ENCODE assay signal across 8 cellular contexts in genomic region chr16:85369741-85370528, GRCh38.
DNase-seq lines count a peak whose midpoint lies in the region; ATAC-seq and TF ChIP-seq lines count a peak whose summit lies in the region.

No MANE protein-coding gene starts in this region.

- H3K4me3 ChIP-seq in astrocyte of the cerebellum (ENCODE audit: low read depth, low read length), result no peak overlapping the region

- peak; percentile 79 for TF ChIP-seq CTCF in GM13977 (IDR thresholded peaks at IDR 0.05; ENCODE audit: extremely low read depth, insufficient read depth, missing control alignments)
- TF ChIP-seq CTCF in astrocyte of the cerebellum (IDR thresholded peaks at IDR 0.05; ENCODE audit: low read depth, low read length, missing control alignments), result peak; percentile 84

- peak; percentile 53 for DNase-seq in ACHN
- peak; percentile 84 for DNase-seq in GM13977 (ENCODE audit: low spot score)
- DNase-seq in T follicular helper cell (ENCODE audit: low read depth), result peak; percentile 29
- no peak for DNase-seq in astrocyte of the cerebellum (ENCODE audit: low read depth)
- DNase-seq in islet precursor cell, result peak; percentile 81
- peak; percentile 60 to 62 for DNase-seq in stimulated activated CD4-positive, alpha-beta T cell treated with anti-CD3 and anti-CD28 coated beads, Interleukin-2, amount 100 ng/mL, for 48 hours
- DNase-seq in NCI-H187 treated with DMSO at 0.1 percent for 48 hours (lab: John Stamatoyannopoulos, UW), result no peak

- in situ Hi-C loops in ACHN (cut with HindIII; ENCODE audit: low pct_ligation_motif_present, low pct_unique_long_range_greater_than_20kb, low sequenced_read_pairs), result no loop called here
- in situ Hi-C loops in GM13977 (cut with MboI; ENCODE audit: low pct_unique_long_range_greater_than_20kb, low sequenced_read_pairs, unreplicated experiment), result no loop called here
- in situ Hi-C loops in astrocyte of the cerebellum (cut with HindIII; ENCODE audit: low sequenced_read_pairs), result loop anchor here (5.0 kb wide), 2 partner anchors 53 to 77 kb away; no protein-coding TSS in a partner anchor

- ATAC-seq in HG02884 (IDR thresholded peaks at IDR 0.05; ENCODE audit: unreplicated experiment), result no peak

Comparison
In these comparisons a context has a peak if more than half of its experiments do, and no peak if none do; other contexts are left out.
1. DNase-seq: peak in ACHN (single experiment), GM13977 (single experiment), T follicular helper cell (single experiment), islet precursor cell (single experiment) and stimulated activated CD4-positive, alpha-beta T cell treated with anti-CD3 and anti-CD28 coated beads, Interleukin-2, amount 100 ng/mL, for 48 hours (2 of 2); none in astrocyte of the cerebellum (single experiment) and NCI-H187 treated with DMSO at 0.1 percent for 48 hours (single experiment).